8 cellular contexts compared by ENCODE assay signal in genomic region chr18:49016648-49017539, GRCh38.
DNase-seq lines count a peak whose midpoint lies in the region; ATAC-seq and TF ChIP-seq lines count a peak whose summit lies in the region.

No MANE protein-coding gene starts in this region.

- H3K27me3 Mint-ChIP-seq in Caco-2 (ENCODE audit: insufficient read depth, unreplicated experiment) (no peaks in the 10 kb centered on the region), neural crest cell (ENCODE audit: low read depth) (no peaks in the 10 kb centered on the region)

- H3K4me3 ChIP-seq in Caco-2 (ENCODE audit: low read depth, low read length) (no peak overlapping the region), dorsolateral prefrontal cortex (no peak overlapping the region)

- H3K27ac ChIP-seq in dorsolateral prefrontal cortex = no peak overlapping the region

- H3K36me3 Mint-ChIP-seq in Caco-2 (ENCODE audit: insufficient read depth, unreplicated experiment) = peaks cover 7% of the 10 kb centered on the region
- H3K36me3 Mint-ChIP-seq in neural crest cell (ENCODE audit: low read depth) = no peaks in the 10 kb centered on the region

- BruUV-seq in Caco-2 (replicated peaks; lab: Mats Ljungman, UMichigan) = no TSS peak

- DNase-seq in Caco-2 = peak; percentile 73 to 91
- peak; percentile 91 for DNase-seq in LoVo (ENCODE audit: low spot score)
- peak in 7 of 10 donors; percentile 2 to 29 (median 14) for DNase-seq in dorsolateral prefrontal cortex
- no peak for DNase-seq in neural crest cell (ENCODE audit: low read depth, low spot score)
- DNase-seq in cerebellum (ENCODE audit: low spot score) = no peak
- DNase-seq in NCI-H524 (lab: John Stamatoyannopoulos, UW) = no peak
- no peak for DNase-seq in NCI-H510A (lab: John Stamatoyannopoulos, UW)

- POLR2A ChIA-PET in Caco-2 (lab: Charles Lee) = no interaction called here

- peaks cover 25% of the 10 kb centered on the region; the same call in 1 of the 2 replicates for H3K4me1 ChIP-seq in Caco-2

- no peaks in the 10 kb centered on the region for H3K36me3 ChIP-seq in Caco-2 (ENCODE audit: control insufficient read depth, insufficient read depth, low read length)

- H3K4me3 Mint-ChIP-seq in Caco-2 (ENCODE audit: unreplicated experiment) = peak overlapping the region; percentile 62
- H3K4me3 Mint-ChIP-seq in neural crest cell = no peak overlapping the region

- intact Hi-C loops in Caco-2 (cut with micrococcal nuclease; ENCODE audit: unreplicated experiment) = loop anchor here (2.0 kb wide), 2 partner anchors 64 to 238 kb away; no protein-coding TSS in a partner anchor
- intact Hi-C loops in dorsolateral prefrontal cortex (cut with DNase I) = no loop called here

- peaks cover 11% of the 10 kb centered on the region for H3K4me1 Mint-ChIP-seq in Caco-2 (ENCODE audit: low read depth, unreplicated experiment)
- peaks cover 24% of the 10 kb centered on the region for H3K4me1 Mint-ChIP-seq in neural crest cell

- TF ChIP-seq CTCF in Caco-2 (IDR thresholded peaks at IDR 0.05; ENCODE audit: insufficient read depth in 1 of 2, low read depth in 1 of 2, low read length in 1 of 2, severe bottlenecking in 1 of 2, unreplicated experiment in 1 of 2) = no peak
- TF ChIP-seq CTCF in dorsolateral prefrontal cortex (IDR thresholded peaks at IDR 0.05 in 54 of 56, conservative IDR thresholded peaks at IDR 0.05 in 2 of 56; ENCODE audit: low read depth in 1 of 56, partially characterized antibody in 56 of 56) = no peak
- no peak for TF ChIP-seq CTCF in neural crest cell (conservative IDR thresholded peaks at IDR 0.05)

- no peak for ATAC-seq in HG03378 (IDR thresholded peaks at IDR 0.05; ENCODE audit: unreplicated experiment)

- H3K9me3 Mint-ChIP-seq in Caco-2 (ENCODE audit: unreplicated experiment) = no peaks in the 10 kb centered on the region
- no peaks in the 10 kb centered on the region for H3K9me3 Mint-ChIP-seq in neural crest cell

- H3K9me3 ChIP-seq in Caco-2 = no peaks in the 10 kb centered on the region

- CTCF ChIA-PET in Caco-2 (lab: Charles Lee) = no interaction called here

- H3K27me3 ChIP-seq in Caco-2 (replicated peaks; ENCODE audit: control insufficient read depth, insufficient read depth, low read length) (no peaks in the 10 kb centered on the region), dorsolateral prefrontal cortex (no peaks in the 10 kb centered on the region)

- H3K27ac Mint-ChIP-seq in Caco-2 (ENCODE audit: unreplicated experiment) (peak overlapping the region; percentile 99), neural crest cell (ENCODE audit: unreplicated experiment) (peak overlapping the region; percentile 76)

Comparison
In these comparisons a context has a peak if more than half of its experiments do, and no peak if none do; other contexts are left out.
1. DNase-seq: peak in Caco-2 (2 of 2), LoVo (single experiment) and dorsolateral prefrontal cortex (7 of 10); none in neural crest cell (single experiment), cerebellum (single experiment), NCI-H524 (0 of 2) and NCI-H510A (single experiment).